In the genomic region with DNA sequence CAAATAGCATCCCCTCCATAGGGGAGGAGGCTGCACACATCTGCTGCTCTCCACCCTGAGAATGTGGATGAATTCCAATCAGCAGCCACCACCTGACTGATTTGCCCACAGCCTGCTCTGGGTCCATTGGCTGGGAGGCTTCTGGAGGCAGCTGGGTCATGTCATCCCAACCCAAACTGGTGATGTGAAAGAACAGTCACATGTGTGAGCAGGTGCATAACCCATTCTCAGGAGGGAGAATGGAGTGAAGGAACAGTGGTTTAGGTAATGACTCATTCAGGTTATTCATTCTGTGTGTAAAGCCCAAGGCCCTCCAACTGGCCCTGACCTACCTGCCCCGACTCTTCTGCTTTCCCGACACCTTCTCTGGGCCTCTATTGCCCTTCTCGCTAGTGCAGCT, we compare ENCODE assay signal across 13 cellular contexts.
DNase-seq lines count a peak whose midpoint lies in the region; ATAC-seq and TF ChIP-seq lines count a peak whose summit lies in the region.
"Had no signal": no experiment of that assay in that cellular context is flagged by ENCODE, and none has a peak within 500 bp of the region (broad histone marks: within the 10 kb centered on the region; RNA-seq: fewer than 3 reads in every experiment).

No MANE protein-coding gene starts in this region.

- no peak for DNase-seq in activated CD4-positive, CD25-positive, alpha-beta regulatory T cell treated with anti-CD3 and anti-CD28 coated beads, Interleukin-2, amount 50 U/mL, for 72 hours
- DNase-seq in kidney epithelial cell (ENCODE audit: low read depth): peak; percentile 18
- no peak for DNase-seq in GM23248
- no peak for DNase-seq in SJCRH30
- DNase-seq in naive thymus-derived CD8-positive, alpha-beta T cell: no peak
- DNase-seq: effector CD8-positive, alpha-beta T cell; MV-4-11 had no signal

- no peak overlapping the region for H2AFZ ChIP-seq in GM23248

- 68 to 72% methylated on average over 3 of the region's 3 CpGs for WGBS in GM23248 (ENCODE audit: low coverage in 1 of 2, low lambda C conversion rate in 2 of 2, missing lambda C conversion rate in 2 of 2), 2 experiments

- no peak overlapping the region for H3K4me3 ChIP-seq in kidney epithelial cell (ENCODE audit: low read depth, low read length)
- H3K4me3 ChIP-seq in GM23248: no peak overlapping the region
- no peak overlapping the region for H3K4me3 ChIP-seq in SJCRH30
- H3K4me3 ChIP-seq: A549 had no signal

- no peaks in the 10 kb centered on the region for H3K9me3 ChIP-seq in GM23248 (ENCODE audit: low read depth)
- no peaks in the 10 kb centered on the region for H3K9me3 ChIP-seq in SJCRH30 (replicated peaks)
- H3K9me3 ChIP-seq: A549 had no signal

- in situ Hi-C loops in GM23248 (cut with MboI): no loop called here

- no peak overlapping the region for H3K27ac ChIP-seq in GM23248
- H3K27ac ChIP-seq in SJCRH30: no peak overlapping the region
- H3K27ac ChIP-seq: A549 had no signal

- no peaks in the 10 kb centered on the region for H3F3A ChIP-seq in GM23248 (ENCODE audit: insufficient read depth)

- H3K36me3 Mint-ChIP-seq in naive thymus-derived CD8-positive, alpha-beta T cell: peaks cover 0 to 7% (median 7%) of the 10 kb centered on the region in 3 donors
- H3K36me3 Mint-ChIP-seq: type B pancreatic cell had no signal

- ATAC-seq in activated CD4-positive, CD25-positive, alpha-beta regulatory T cell treated with anti-CD3 and anti-CD28 coated beads, Interleukin-2, amount 50 U/mL, for 24 hours: peak; percentile 46 to 47
- ATAC-seq in GM19463 (IDR thresholded peaks at IDR 0.05; ENCODE audit: unreplicated experiment): peak; percentile 74
- ATAC-seq in HG03060 (IDR thresholded peaks at IDR 0.05; ENCODE audit: low read depth, unreplicated experiment): peak; percentile 71
- ATAC-seq in naive thymus-derived CD8-positive, alpha-beta T cell: no peak
- ATAC-seq: A549 had no signal

- TF ChIP-seq CTCF in kidney epithelial cell (IDR thresholded peaks at IDR 0.05; ENCODE audit: insufficient read depth, low read length, poor library complexity, severe bottlenecking): no peak

- H3K27me3 Mint-ChIP-seq in naive thymus-derived CD8-positive, alpha-beta T cell: no peaks in the 10 kb centered on the region
- H3K27me3 Mint-ChIP-seq: activated naive CD8-positive, alpha-beta T cell; type B pancreatic cell had no signal

- H3K4me3 Mint-ChIP-seq in naive thymus-derived CD8-positive, alpha-beta T cell: no peak overlapping the region
- H3K4me3 Mint-ChIP-seq: activated naive CD8-positive, alpha-beta T cell; type B pancreatic cell had no signal

- H3K79me2 ChIP-seq in GM23248 (ENCODE audit: insufficient read depth): no peaks in the 10 kb centered on the region

- peak overlapping the region in 1 of 10 donors; percentile 16 for H3K27ac Mint-ChIP-seq in naive thymus-derived CD8-positive, alpha-beta T cell
- H3K27ac Mint-ChIP-seq: activated naive CD8-positive, alpha-beta T cell; type B pancreatic cell had no signal

- H3K4me2 ChIP-seq in GM23248 (ENCODE audit: unreplicated experiment): no peak overlapping the region
- H3K4me2 ChIP-seq: A549 had no signal

- H3K4me1 Mint-ChIP-seq in naive thymus-derived CD8-positive, alpha-beta T cell: peaks cover 10 to 76% (median 25%) of the 10 kb centered on the region in 4 donors

- H3K9ac ChIP-seq in GM23248: no peak overlapping the region

- H3K27me3 ChIP-seq in kidney epithelial cell (ENCODE audit: control insufficient read depth, insufficient read depth, low read length) (no peaks in the 10 kb centered on the region), GM23248 (replicated peaks; ENCODE audit: insufficient read depth) (peaks cover 3% of the 10 kb centered on the region; the same call in 1 of the 2 replicates), SJCRH30 (no peaks in the 10 kb centered on the region)

- H3K36me3 ChIP-seq in kidney epithelial cell (ENCODE audit: control insufficient read depth, insufficient read depth, low read length) (no peaks in the 10 kb centered on the region), GM23248 (ENCODE audit: low read depth) (no peaks in the 10 kb centered on the region), SJCRH30 (no peaks in the 10 kb centered on the region)

- H4K20me1 ChIP-seq in GM23248 (ENCODE audit: insufficient read depth): no peaks in the 10 kb centered on the region

- H3K9me2 ChIP-seq in GM23248 (ENCODE audit: insufficient read depth): no peaks in the 10 kb centered on the region

- H3K9me3 Mint-ChIP-seq in naive thymus-derived CD8-positive, alpha-beta T cell: peaks cover 0 to 10% (median 1%) of the 10 kb centered on the region in 9 donors
- H3K9me3 Mint-ChIP-seq: type B pancreatic cell had no signal

- POLR2A ChIA-PET in naive thymus-derived CD8-positive, alpha-beta T cell (lab: Charles Lee): interaction anchor here (1.0 kb wide), 1 partner anchor 9 kb away, joined by 3 read pairs; no protein-coding TSS in a partner anchor

- H3K4me1 ChIP-seq in GM23248 (ENCODE audit: insufficient read depth) (no peaks in the 10 kb centered on the region), SJCRH30 (no peaks in the 10 kb centered on the region)
- H3K4me1 ChIP-seq: A549 had no signal

Comparison
In these comparisons a context has a peak if more than half of its experiments do, and no peak if none do; other contexts are left out.
1. ATAC-seq: peak in activated CD4-positive, CD25-positive, alpha-beta regulatory T cell treated with anti-CD3 and anti-CD28 coated beads, Interleukin-2, amount 50 U/mL, for 24 hours (2 of 2), GM19463 (single experiment) and HG03060 (single experiment); none in naive thymus-derived CD8-positive, alpha-beta T cell (0 of 2).